In genomic region chr20:4534315-4534714, GRCh38 we compare ENCODE assay signal across 27 cellular contexts.
"Had no signal": no experiment of that assay in that cellular context is flagged by ENCODE, and none has a peak within 500 bp of the region (broad histone marks: within the 10 kb centered on the region; RNA-seq: fewer than 3 reads in every experiment).

No MANE protein-coding gene starts in this region.

- H3K36me3 Mint-ChIP-seq: mesothelial cell of epicardium; naive thymus-derived CD8-positive, alpha-beta T cell had no signal

- H3K27ac ChIP-seq: colonic mucosa, epithelial cell of prostate, esophagus muscularis mucosa, gastrocnemius medialis, heart right ventricle, left lung, lower lobe of right lung had no signal

- H3K4me1 Mint-ChIP-seq: endodermal cell, mesothelial cell of epicardium, naive B cell had no signal

- H3K36me3 ChIP-seq: colonic mucosa, esophagus muscularis mucosa, gastrocnemius medialis, heart right ventricle, left lung, lower lobe of right lung had no signal

- FAIRE-seq: endometrium, islet of Langerhans, keratinocyte had no signal

- H3K27me3 ChIP-seq: colonic mucosa, gastrocnemius medialis had no signal

- H3K9me3 Mint-ChIP-seq: dendritic cell treated with granulocyte-macrophage colony-stimulating factor and Interleukin-4, amounts not matched to agents 40 ng/mL and 50 ng/mL, for 4 days; effector memory CD8-positive, alpha-beta T cell; endodermal cell had no signal

- DNase-seq: colonic mucosa; cortex of kidney; effector CD8-positive, alpha-beta T cell; effector memory CD8-positive, alpha-beta T cell; endodermal cell; erythroblast; foreskin melanocyte; gastrocnemius medialis; glutamatergic neuron; head of caudate nucleus; heart right ventricle; hippocampal formation; left cardiac atrium; left lung; left ventricle myocardium superior; lower lobe of right lung; mesenchymal stem cell; mucosa of descending colon; naive B cell; naive thymus-derived CD8-positive, alpha-beta T cell had no signal

- H3K27ac Mint-ChIP-seq: dendritic cell treated with granulocyte-macrophage colony-stimulating factor and Interleukin-4, amounts not matched to agents 40 ng/mL and 50 ng/mL, for 4 days; effector memory CD8-positive, alpha-beta T cell; endodermal cell; mesothelial cell of epicardium; naive B cell; naive thymus-derived CD8-positive, alpha-beta T cell had no signal

- H3K4me3 ChIP-seq: colonic mucosa, esophagus muscularis mucosa, gastrocnemius medialis, heart right ventricle, left lung, lower lobe of right lung, mucosa of descending colon had no signal

- H3K9me3 ChIP-seq: colonic mucosa, gastrocnemius medialis, left lung, lower lobe of right lung, mucosa of descending colon had no signal

- H3K4me1 ChIP-seq: colonic mucosa, esophagus muscularis mucosa, gastrocnemius medialis, heart right ventricle, left lung, lower lobe of right lung had no signal

- H3K4me3 Mint-ChIP-seq: dendritic cell treated with granulocyte-macrophage colony-stimulating factor and Interleukin-4, amounts not matched to agents 40 ng/mL and 50 ng/mL, for 4 days; effector memory CD8-positive, alpha-beta T cell; endodermal cell; mesothelial cell of epicardium; naive B cell; naive thymus-derived CD8-positive, alpha-beta T cell had no signal

- ATAC-seq: effector memory CD8-positive, alpha-beta T cell; gastrocnemius medialis; heart right ventricle; left cardiac atrium; left lung; left ventricle myocardium superior; lower lobe of right lung; mucosa of descending colon; naive thymus-derived CD8-positive, alpha-beta T cell had no signal
